In genomic region chr18:21179590-21180220, GRCh38 we compare ENCODE assay signal across 8 cellular contexts.
DNase-seq lines count a peak whose midpoint lies in the region; ATAC-seq, FAIRE-seq and TF ChIP-seq lines count a peak whose summit lies in the region.

No MANE protein-coding gene starts in this region.

- no peaks in the 10 kb centered on the region for H3K36me3 ChIP-seq in bronchial epithelial cell (ENCODE audit: control insufficient read depth, insufficient read depth, low read length)

- H3K4me1 Mint-ChIP-seq in T-helper 2 cell treated with Interferon-gamma antibody and Interleukin-4, amounts not matched to agents 5 μg/mL and 100 μg/mL, for 36 hours (ENCODE audit: low read depth) = no peaks in the 10 kb centered on the region

- ATAC-seq in HG02642 (IDR thresholded peaks at IDR 0.05; ENCODE audit: poor library complexity, unreplicated experiment) = peak; percentile 82

- peak; percentile 75 for TF ChIP-seq CTCF in bronchial epithelial cell (IDR thresholded peaks at IDR 0.05; ENCODE audit: insufficient read depth, low read length, severe bottlenecking)

- H3K4me3 Mint-ChIP-seq in T-helper 2 cell treated with Interferon-gamma antibody and Interleukin-4, amounts not matched to agents 5 μg/mL and 100 μg/mL, for 36 hours = no peak overlapping the region

- H3K4me3 ChIP-seq in bronchial epithelial cell (ENCODE audit: low read depth, low read length) = no peak overlapping the region

- H3K9me3 Mint-ChIP-seq in T-helper 2 cell treated with Interferon-gamma antibody and Interleukin-4, amounts not matched to agents 5 μg/mL and 100 μg/mL, for 36 hours = no peaks in the 10 kb centered on the region

- peak; percentile 68 for DNase-seq in activated effector memory CD4-positive, alpha-beta T cell treated with anti-CD3 and anti-CD28 coated beads, Interleukin-2, amount 50 U/mL, for 16 hours
- DNase-seq in activated effector memory CD4-positive, alpha-beta T cell treated with Interleukin-2 at 50 U/mL for 16 hours = no peak
- DNase-seq in NCI-H1694 (lab: John Stamatoyannopoulos, UW) (peak; percentile 72), bronchial epithelial cell (ENCODE audit: low read depth) (peak; percentile 44), kidney tubule cell (ENCODE audit: low spot score) (peak; percentile 60)
- peak; percentile 21 for DNase-seq in T-helper 2 cell treated with Interferon-gamma antibody and Interleukin-4, amounts not matched to agents 5 μg/mL and 100 μg/mL, for 36 hours (ENCODE audit: low spot score)
- DNase-seq in stimulated activated CD8-positive, alpha-beta memory T cell treated with anti-CD3 and anti-CD28 coated beads, Interleukin-12 subunit alpha, Interleukin-12 subunit beta, amount 100 ng/mL, for 1 hour (ENCODE audit: low read depth) = peak; percentile 25

- no peaks in the 10 kb centered on the region for H3K27me3 ChIP-seq in bronchial epithelial cell (ENCODE audit: control insufficient read depth, insufficient read depth, low read length)

- H3K36me3 Mint-ChIP-seq in T-helper 2 cell treated with Interferon-gamma antibody and Interleukin-4, amounts not matched to agents 5 μg/mL and 100 μg/mL, for 36 hours (ENCODE audit: low read depth) = no peaks in the 10 kb centered on the region

- H3K27ac Mint-ChIP-seq in T-helper 2 cell treated with Interferon-gamma antibody and Interleukin-4, amounts not matched to agents 5 μg/mL and 100 μg/mL, for 36 hours = no peak overlapping the region

- no peaks in the 10 kb centered on the region for H3K27me3 Mint-ChIP-seq in T-helper 2 cell treated with Interferon-gamma antibody and Interleukin-4, amounts not matched to agents 5 μg/mL and 100 μg/mL, for 36 hours (ENCODE audit: low read depth)

- FAIRE-seq in bronchial epithelial cell (lab: Jason Lieb, UNC) = peak; percentile 75
